ENCODE assay signal across 25 cellular contexts in genomic region chr14:84533181-84533580, GRCh38.
DNase-seq lines count a peak whose midpoint lies in the region; ATAC-seq and TF ChIP-seq lines count a peak whose summit lies in the region.
"Had no signal": no experiment of that assay in that cellular context is flagged by ENCODE, and none has a peak within 500 bp of the region (broad histone marks: within the 10 kb centered on the region; RNA-seq: fewer than 3 reads in every experiment).

No MANE protein-coding gene starts in this region.

- H3K4me3 Mint-ChIP-seq in GM23338 (no peak overlapping the region), brain (peak overlapping the region in 2 of 5 experiments; percentile 4 to 16), mesothelial cell of epicardium (no peak overlapping the region)
- H3K4me3 Mint-ChIP-seq: B cell; CD4-positive, alpha-beta T cell; CD8-positive, alpha-beta T cell had no signal

- H3K4me3 ChIP-seq in GM23338 (no peak overlapping the region), smooth muscle cell (no peak overlapping the region)
- H3K4me3 ChIP-seq: A549; BLaER1 treated with 17β-estradiol and CSF1 and Interleukin-3, amounts not matched to agents 10 nM and 100 nM; GM12878 had no signal

- TF ChIP-seq CTCF in GM23338 (conservative IDR thresholded peaks at IDR 0.05; ENCODE audit: low read depth in 2 of 2) (no peak), brain (conservative IDR thresholded peaks at IDR 0.05) (no peak), mesothelial cell of epicardium (IDR thresholded peaks at IDR 0.05; ENCODE audit: unreplicated experiment) (no peak), smooth muscle cell (IDR thresholded peaks at IDR 0.05; ENCODE audit: borderline replicate concordance, insufficient read depth, poor library complexity, severe bottlenecking) (no peak)

- H3K27me3 Mint-ChIP-seq in GM23338 (ENCODE audit: insufficient read depth, low read depth, poor library complexity) (no peaks in the 10 kb centered on the region), brain (no peaks in the 10 kb centered on the region), mesothelial cell of epicardium (ENCODE audit: low read depth) (no peaks in the 10 kb centered on the region)
- H3K27me3 Mint-ChIP-seq: B cell; CD4-positive, alpha-beta T cell had no signal

- ATAC-seq in GM23338 = no peak
- ATAC-seq: A549; CD8-positive, alpha-beta T cell; GM12878 had no signal

- H3K4me1 Mint-ChIP-seq in GM23338 (peaks cover 17% of the 10 kb centered on the region), brain (peaks cover 13% of the 10 kb centered on the region), mesothelial cell of epicardium (peaks cover 26% of the 10 kb centered on the region)
- H3K4me1 Mint-ChIP-seq: B cell had no signal

- no peaks in the 10 kb centered on the region for H3K27me3 ChIP-seq in GM23338 (ENCODE audit: insufficient read depth)
- no peaks in the 10 kb centered on the region for H3K27me3 ChIP-seq in smooth muscle cell (ENCODE audit: low read depth)
- H3K27me3 ChIP-seq: BLaER1 treated with 17β-estradiol and CSF1 and Interleukin-3, amounts not matched to agents 10 nM and 100 nM had no signal

- H3K79me2 ChIP-seq in GM23338 (replicated peaks; ENCODE audit: insufficient read depth) (no peaks in the 10 kb centered on the region), smooth muscle cell (ENCODE audit: low read depth) (no peaks in the 10 kb centered on the region)

- H3K9ac ChIP-seq in smooth muscle cell (ENCODE audit: low read depth) = no peak overlapping the region
- H3K9ac ChIP-seq: BLaER1 treated with 17β-estradiol and CSF1 and Interleukin-3, amounts not matched to agents 10 nM and 100 nM had no signal

- WGBS in smooth muscle cell (ENCODE audit: low lambda C conversion rate) = 11% methylated on average over 3 of the region's 3 CpGs

- H3K27ac Mint-ChIP-seq in GM23338 = 0 out of 2 replicates have a peak overlapping the region, but pooled peaks have one; percentile 1
- H3K27ac Mint-ChIP-seq in brain = peak overlapping the region in 3 of 5 experiments; percentile 2 to 20 (median 12)
- H3K27ac Mint-ChIP-seq in mesothelial cell of epicardium = peak overlapping the region; percentile 13
- H3K27ac Mint-ChIP-seq: B cell; CD4-positive, alpha-beta T cell; CD8-positive, alpha-beta T cell had no signal

- H4K20me1 ChIP-seq in GM23338 (replicated peaks; ENCODE audit: insufficient read depth) (no peaks in the 10 kb centered on the region), smooth muscle cell (ENCODE audit: low read depth) (no peaks in the 10 kb centered on the region)
- H4K20me1 ChIP-seq: BLaER1 treated with 17β-estradiol and CSF1 and Interleukin-3, amounts not matched to agents 10 nM and 100 nM had no signal

- H3K36me3 ChIP-seq in GM23338 (ENCODE audit: insufficient read depth) (no peaks in the 10 kb centered on the region), smooth muscle cell (ENCODE audit: low read depth) (no peaks in the 10 kb centered on the region)
- H3K36me3 ChIP-seq: BLaER1 treated with 17β-estradiol and CSF1 and Interleukin-3, amounts not matched to agents 10 nM and 100 nM had no signal

- H3F3A ChIP-seq in GM23338 (replicated peaks; ENCODE audit: low read depth) (no peaks in the 10 kb centered on the region), smooth muscle cell (ENCODE audit: low read depth) (no peaks in the 10 kb centered on the region)

- no peaks in the 10 kb centered on the region; the same call in 2 of the 3 replicates for H3K9me3 Mint-ChIP-seq in GM23338
- no peaks in the 10 kb centered on the region for H3K9me3 Mint-ChIP-seq in brain
- no peaks in the 10 kb centered on the region for H3K9me3 Mint-ChIP-seq in mesothelial cell of epicardium

- H3K27ac ChIP-seq in GM23338 (ENCODE audit: low read depth) (no peak overlapping the region), smooth muscle cell (ENCODE audit: low read depth) (peak overlapping the region; percentile 25)
- H3K27ac ChIP-seq: 22Rv1; A549; BLaER1 treated with 17β-estradiol and CSF1 and Interleukin-3, amounts not matched to agents 10 nM and 100 nM; C4-2B had no signal

- no peaks in the 10 kb centered on the region for H3K36me3 Mint-ChIP-seq in GM23338 (ENCODE audit: low read depth)
- H3K36me3 Mint-ChIP-seq in brain = no peaks in the 10 kb centered on the region
- H3K36me3 Mint-ChIP-seq in mesothelial cell of epicardium = no peaks in the 10 kb centered on the region
- H3K36me3 Mint-ChIP-seq: CD8-positive, alpha-beta T cell had no signal

- 0 out of 2 replicates have a peak overlapping the region, but pooled peaks have one; percentile 66 for H2AFZ ChIP-seq in GM23338
- H2AFZ ChIP-seq in smooth muscle cell (ENCODE audit: low read depth) = no peak overlapping the region

- H3K9me2 ChIP-seq in GM23338 (ENCODE audit: insufficient read depth) = no peaks in the 10 kb centered on the region

- no peaks in the 10 kb centered on the region for H3K9me3 ChIP-seq in smooth muscle cell (replicated peaks; ENCODE audit: low read depth)
- H3K9me3 ChIP-seq: A549; BLaER1 treated with 17β-estradiol and CSF1 and Interleukin-3, amounts not matched to agents 10 nM and 100 nM; Caco-2 had no signal

- H3K4me1 ChIP-seq in GM23338 (ENCODE audit: insufficient read depth) (peaks cover 10% of the 10 kb centered on the region; the same call in 1 of the 2 replicates), smooth muscle cell (ENCODE audit: low read depth) (no peaks in the 10 kb centered on the region)
- H3K4me1 ChIP-seq: A549; BLaER1 treated with 17β-estradiol and CSF1 and Interleukin-3, amounts not matched to agents 10 nM and 100 nM; Caco-2 had no signal

- DNase-seq in GM23338 (ENCODE audit: low spot score) (no peak), mesothelial cell of epicardium (ENCODE audit: low spot score in 2 of 2, unreplicated experiment in 2 of 2) (no peak), smooth muscle cell (lab: John Stamatoyannopoulos, UW; ENCODE audit: unreplicated experiment) (no peak), NCI-H1092 (lab: John Stamatoyannopoulos, UW) (no peak), RKO (ENCODE audit: low spot score) (no peak), retina (no peak)
- DNase-seq: AML-193; Caco-2; Calu3; CD4-positive, alpha-beta T cell; CD8-positive, alpha-beta T cell; DMS 273 treated with DMSO at 0.1 percent for 48 hours; DMS153; DMS53; DMS79; DND-41; EL; GDM1 had no signal

- H3K4me2 ChIP-seq in GM23338 = no peak overlapping the region
- H3K4me2 ChIP-seq in smooth muscle cell = peak overlapping the region; percentile 68
- H3K4me2 ChIP-seq: A549; BLaER1 treated with 17β-estradiol and CSF1 and Interleukin-3, amounts not matched to agents 10 nM and 100 nM had no signal

TF ChIP-seq in GM23338, 12 proteins besides CTCF, POLR2A, EP300 and RAD21 (continues in another document):
- TF ChIP-seq ZNF331 (CRISPR knock-in tag; IDR thresholded peaks at IDR 0.05; ENCODE audit: low read depth) (no peak), EZH2phosphoT487 (IDR thresholded peaks at IDR 0.05; ENCODE audit: unreplicated experiment) (no peak), REST (IDR thresholded peaks at IDR 0.05; ENCODE audit: unreplicated experiment) (no peak), CREB1 (CRISPR knock-in tag; IDR thresholded peaks at IDR 0.05; ENCODE audit: low read depth) (no peak)
